In the genomic region with DNA sequence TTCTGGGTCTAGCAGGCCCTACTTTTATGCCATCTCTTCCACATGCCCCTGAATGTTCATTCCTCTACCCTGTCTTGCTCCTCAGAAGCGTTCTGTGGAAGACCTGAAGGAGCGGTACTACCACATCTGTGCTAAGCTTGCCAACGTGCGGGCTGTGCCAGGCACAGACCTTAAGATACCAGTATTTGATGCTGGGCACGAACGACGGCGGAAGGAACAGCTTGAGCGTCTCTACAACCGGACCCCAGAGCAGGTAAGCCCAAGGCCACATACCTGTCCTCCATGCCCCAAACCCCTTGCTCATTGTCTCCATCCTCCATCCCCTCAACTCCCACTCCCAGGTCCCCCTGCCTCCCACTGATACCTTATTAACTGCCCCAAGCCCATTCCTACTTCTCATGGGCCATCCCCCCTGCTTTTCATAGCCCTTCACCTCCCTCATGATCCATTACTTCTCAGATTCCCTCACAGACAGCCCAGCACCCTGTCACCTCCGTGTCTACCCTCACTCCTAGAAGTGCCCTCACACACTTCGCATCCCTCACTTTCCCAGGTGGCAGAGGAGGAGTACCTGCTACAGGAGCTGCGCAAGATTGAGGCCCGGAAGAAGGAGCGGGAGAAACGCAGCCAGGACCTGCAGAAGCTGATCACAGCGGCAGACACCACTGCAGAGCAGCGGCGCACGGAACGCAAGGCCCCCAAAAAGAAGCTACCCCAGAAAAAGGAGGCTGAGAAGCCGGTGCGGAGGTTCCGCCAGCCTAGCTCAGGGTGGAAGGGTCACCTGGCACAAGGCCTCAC, we compare ENCODE assay signal across 17 cellular contexts.
"Had no signal": no experiment of that assay in that cellular context is flagged by ENCODE, and none has a peak within 500 bp of the region (broad histone marks: within the 10 kb centered on the region; RNA-seq: fewer than 3 reads in every experiment).

No MANE protein-coding gene starts in this region.

- H3K27me3 ChIP-seq: breast epithelium, left lung, pancreas, right atrium auricular region, suprapubic skin had no signal

- H3K27ac ChIP-seq: breast epithelium, left lung, pancreas, right atrium auricular region, skin epidermis, suprapubic skin had no signal

- FAIRE-seq: kidney, pancreas had no signal

- H3K27ac Mint-ChIP-seq: activated T-cell treated with anti-CD3 and anti-CD28 coated beads, Interleukin-2, amount 50 U/mL, for 72 hours had no signal

- H3K9me3 Mint-ChIP-seq: activated T-cell treated with anti-CD3 and anti-CD28 coated beads, Interleukin-2, amount 50 U/mL, for 72 hours had no signal

- H3K4me3 ChIP-seq: breast epithelium, left lung, mucosa of descending colon, pancreas, right atrium auricular region, skin epidermis, suprapubic skin had no signal

- H3K4me3 Mint-ChIP-seq: activated T-cell treated with anti-CD3 and anti-CD28 coated beads, Interleukin-2, amount 50 U/mL, for 72 hours; naive thymus-derived CD4-positive, alpha-beta T cell had no signal

- H3K27me3 Mint-ChIP-seq: naive thymus-derived CD4-positive, alpha-beta T cell had no signal

- H3K36me3 ChIP-seq: breast epithelium had no signal

- H3K9me3 ChIP-seq: breast epithelium, left lung, mucosa of descending colon, pancreas, right atrium auricular region, suprapubic skin had no signal

- DNase-seq: activated CD4-positive, alpha-beta T cell treated with anti-CD3 and anti-CD28 coated beads for 1 hour; activated CD4-positive, alpha-beta T cell treated with anti-CD3 and anti-CD28 coated beads, Interleukin-2, amount 50 U/mL, for 48 hours; activated gamma-delta T cell treated with Interleukin-2 at 50 U/mL for 16 hours; activated T-cell treated with anti-CD3 and anti-CD28 coated beads, Interleukin-2, amount 50 U/mL, for 72 hours; aorta; kidney; left lung; mammary epithelial cell; mucosa of descending colon; stimulated activated CD4-positive, alpha-beta T cell treated with anti-CD3 and anti-CD28 coated beads, Interleukin-4, amount 100 ng/mL, for 24 hours; stimulated activated naive CD8-positive, alpha-beta T cell treated with anti-CD3 and anti-CD28 coated beads, Interleukin-15, Interleukin-2, amounts not matched to agents 100 U/mL and 50 U/mL, for 24 hours had no signal
